In the genomic region with DNA sequence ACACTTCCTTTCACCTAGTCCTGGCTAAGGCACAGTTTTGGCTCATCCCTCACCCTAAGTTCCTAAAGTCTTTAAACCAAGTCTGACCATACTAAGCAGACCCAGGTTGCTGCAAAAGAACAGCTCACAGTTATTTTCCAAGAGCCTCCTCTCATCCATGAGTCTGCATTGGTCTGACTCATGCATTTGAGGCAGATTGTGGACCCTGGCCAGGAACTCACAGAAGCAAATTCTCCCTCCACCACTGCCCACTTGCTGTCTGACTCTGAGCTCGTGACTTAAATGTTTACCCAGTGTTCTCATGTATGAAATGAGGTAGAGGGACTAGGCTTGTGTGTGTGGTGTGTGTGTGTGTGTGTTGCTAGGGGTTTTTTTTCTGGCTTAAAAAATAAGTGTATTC, we compare ENCODE assay signal across 16 cellular contexts.
DNase-seq lines count a peak whose midpoint lies in the region; ATAC-seq, FAIRE-seq and TF ChIP-seq lines count a peak whose summit lies in the region.
"Had no signal": no experiment of that assay in that cellular context is flagged by ENCODE, and none has a peak within 500 bp of the region (broad histone marks: within the 10 kb centered on the region; RNA-seq: fewer than 3 reads in every experiment).

No MANE protein-coding gene starts in this region.

- no peak overlapping the region for H3K4me3 Mint-ChIP-seq in activated T-helper 17 cell treated with anti-CD3 and anti-CD28 coated beads, Interleukin-2, amount 50 U/mL, for 72 hours
- H3K4me3 Mint-ChIP-seq: activated CD4-positive, alpha-beta T cell treated with anti-CD3 and anti-CD28 coated beads, Interleukin-2, amount 10 ng/mL, durations not matched to agents 24 days and 14 days; activated T-cell treated with anti-CD3 and anti-CD28 coated beads, Interleukin-2, amount 50 U/mL, for 24 hours; stimulated activated naive CD8-positive, alpha-beta T cell treated with anti-CD3 and anti-CD28 coated beads, Interleukin-15, amount 100 ng/mL, for 72 hours had no signal

- no peaks in the 10 kb centered on the region for H3K27me3 ChIP-seq in pancreas

- intact Hi-C loops in pancreas (cut with DNase I): no loop called here

- no peak overlapping the region for H3K27ac Mint-ChIP-seq in activated T-helper 17 cell treated with anti-CD3 and anti-CD28 coated beads, Interleukin-2, amount 50 U/mL, for 72 hours
- H3K27ac Mint-ChIP-seq: activated CD4-positive, alpha-beta T cell treated with anti-CD3 and anti-CD28 coated beads, Interleukin-2, amount 10 ng/mL, durations not matched to agents 24 days and 14 days; activated T-cell treated with anti-CD3 and anti-CD28 coated beads, Interleukin-2, amount 50 U/mL, for 24 hours; stimulated activated naive CD8-positive, alpha-beta T cell treated with anti-CD3 and anti-CD28 coated beads, Interleukin-15, amount 100 ng/mL, for 72 hours had no signal

- TF ChIP-seq CTCF in fibroblast of pulmonary artery (IDR thresholded peaks at IDR 0.05; ENCODE audit: low read length, missing control alignments) (no peak), pancreas (IDR thresholded peaks at IDR 0.05) (no peak)

- H3K4me3 ChIP-seq in fibroblast of pulmonary artery (replicated peaks; ENCODE audit: low read depth, low read length) (no peak overlapping the region), pancreas (no peak overlapping the region)

- FAIRE-seq in pancreas (lab: Jason Lieb, UNC): no peak
- FAIRE-seq: GM12891 had no signal

- H3K27me3 Mint-ChIP-seq in activated T-helper 17 cell treated with anti-CD3 and anti-CD28 coated beads, Interleukin-2, amount 50 U/mL, for 72 hours: no peaks in the 10 kb centered on the region
- H3K27me3 Mint-ChIP-seq: activated CD4-positive, alpha-beta T cell treated with anti-CD3 and anti-CD28 coated beads, Interleukin-2, amount 10 ng/mL, durations not matched to agents 24 days and 14 days; activated T-cell treated with anti-CD3 and anti-CD28 coated beads, Interleukin-2, amount 50 U/mL, for 24 hours; stimulated activated naive CD8-positive, alpha-beta T cell treated with anti-CD3 and anti-CD28 coated beads, Interleukin-15, amount 100 ng/mL, for 72 hours had no signal

- H3K9me3 ChIP-seq in pancreas: no peaks in the 10 kb centered on the region

- no peaks in the 10 kb centered on the region for H3K36me3 ChIP-seq in pancreas

- H3K4me1 Mint-ChIP-seq in activated T-helper 17 cell treated with anti-CD3 and anti-CD28 coated beads, Interleukin-2, amount 50 U/mL, for 72 hours: no peaks in the 10 kb centered on the region
- H3K4me1 Mint-ChIP-seq: activated CD4-positive, alpha-beta T cell treated with anti-CD3 and anti-CD28 coated beads, Interleukin-2, amount 10 ng/mL, durations not matched to agents 24 days and 14 days; stimulated activated naive CD8-positive, alpha-beta T cell treated with anti-CD3 and anti-CD28 coated beads, Interleukin-15, amount 100 ng/mL, for 72 hours had no signal

- 5 to 13% methylated on average over 1 of the region's 1 CpG for WGBS in pancreas, 2 donors

- ATAC-seq in pancreas (peak in 3 of 4 donors; percentile 57 to 80 (median 63)), GM18498 (IDR thresholded peaks at IDR 0.05; ENCODE audit: unreplicated experiment) (no peak), GM21526 (IDR thresholded peaks at IDR 0.05; ENCODE audit: low FRiP score, unreplicated experiment) (no peak)
- ATAC-seq in activated T-helper 17 cell treated with anti-CD3 and anti-CD28 coated beads, Interleukin-2, amount 50 U/mL, for 72 hours (replicated peaks): no peak
- ATAC-seq: stimulated activated naive CD8-positive, alpha-beta T cell treated with anti-CD3 and anti-CD28 coated beads, Interleukin-15, amount 100 ng/mL, for 72 hours had no signal

- no peak overlapping the region for H3K27ac ChIP-seq in pancreas

- DNase-seq in Ammon's horn (ENCODE audit: low spot score): peak; percentile 60
- DNase-seq in NCI-H226: peak; percentile 95
- DNase-seq in fibroblast of pulmonary artery (ENCODE audit: low read depth): peak; percentile 17
- peak in 1 of 6 donors; percentile 26 for DNase-seq in pancreas
- no peak for DNase-seq in cerebellum (ENCODE audit: low spot score)
- DNase-seq: activated CD4-positive, alpha-beta T cell treated with anti-CD3 and anti-CD28 coated beads, Interleukin-2, amount 10 ng/mL, durations not matched to agents 24 days and 14 days; activated T-cell treated with anti-CD3 and anti-CD28 coated beads, Interleukin-2, amount 50 U/mL, for 24 hours; C1 segment of cervical spinal cord; cortex of kidney; EL; nucleus accumbens; stimulated activated naive CD8-positive, alpha-beta T cell treated with anti-CD3 and anti-CD28 coated beads, Interleukin-15, amount 100 ng/mL, for 72 hours had no signal

- H3K4me1 ChIP-seq in pancreas: no peaks in the 10 kb centered on the region

- H3K36me3 Mint-ChIP-seq in activated T-helper 17 cell treated with anti-CD3 and anti-CD28 coated beads, Interleukin-2, amount 50 U/mL, for 72 hours (ENCODE audit: low read depth): no peaks in the 10 kb centered on the region

- H3K9me3 Mint-ChIP-seq in activated T-helper 17 cell treated with anti-CD3 and anti-CD28 coated beads, Interleukin-2, amount 50 U/mL, for 72 hours: peaks cover 15% of the 10 kb centered on the region

Comparison
In these comparisons a context has a peak if more than half of its experiments do, and no peak if none do; other contexts are left out.
1. ATAC-seq: peak in pancreas (3 of 4); none in activated T-helper 17 cell treated with anti-CD3 and anti-CD28 coated beads, Interleukin-2, amount 50 U/mL, for 72 hours (single experiment), GM18498 (single experiment) and GM21526 (single experiment).